ENCODE assay signal across 31 cellular contexts in the genomic region with DNA sequence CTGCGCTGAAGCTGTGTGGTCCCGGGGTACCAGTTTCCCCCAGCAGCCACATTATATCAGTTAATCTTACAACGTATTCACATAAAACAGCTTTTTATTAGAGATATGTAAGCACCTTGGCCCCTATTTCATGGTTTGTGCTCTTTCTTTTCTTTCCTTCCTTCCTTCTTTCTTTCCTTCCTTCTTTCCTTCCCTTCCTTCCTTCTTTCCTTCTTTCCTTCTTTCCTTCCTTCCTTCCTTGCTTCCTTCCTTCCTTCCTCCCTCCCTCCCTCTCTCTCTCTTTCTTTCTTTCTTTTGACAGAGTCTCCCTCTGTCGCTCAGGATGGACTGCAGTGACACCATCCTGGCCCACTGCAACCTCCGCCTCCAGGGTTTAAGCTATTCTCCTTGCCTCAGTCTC.
"Had no signal": no experiment of that assay in that cellular context is flagged by ENCODE, and none has a peak within 500 bp of the region (broad histone marks: within the 10 kb centered on the region; RNA-seq: fewer than 3 reads in every experiment).

No MANE protein-coding gene starts in this region.

- H3K9me3 Mint-ChIP-seq: activated B cell treated with CpG ODN at 0.5 μM for 24 hours; activated CD8-positive, alpha-beta T cell treated with anti-CD3 and anti-CD28 coated beads for 36 hours; activated T-helper 1 cell treated with anti-CD3 and anti-CD28 coated beads, Interleukin-12 subunit alpha, Interleukin-12 subunit beta, Interleukin-2, Interleukin-4 antibody, amounts not matched to agents 30 ng/mL and 10 ng/mL and 1 ng/mL, durations not matched to agents 14 hours and 24 hours and 36 hours; activated T-helper 2 cell treated with anti-CD3 and anti-CD28 coated beads, Interferon-gamma antibody, Interleukin-2, Interleukin-4, amounts not matched to agents 10 μg/mL and 5 μg/mL and 100 μg/mL, durations not matched to agents 14 hours and 24 hours and 36 hours; central memory CD8-positive, alpha-beta T cell; dendritic cell treated with granulocyte-macrophage colony-stimulating factor and Interleukin-4, amounts not matched to agents 40 ng/mL and 50 ng/mL, for 4 days; effector memory CD8-positive, alpha-beta T cell had no signal

- H3K9me3 ChIP-seq: esophagus muscularis mucosa, gastroesophageal sphincter, heart right ventricle had no signal

- DNase-seq: activated B cell treated with CpG ODN at 0.5 μM for 24 hours; activated CD4-positive, alpha-beta T cell treated with anti-CD3 and anti-CD28 coated beads for 48 hours; activated CD4-positive, alpha-beta T cell treated with anti-CD3 and anti-CD28 coated beads, Interleukin-2, amount 50 U/mL, for 1 hour; activated CD4-positive, alpha-beta T cell treated with anti-CD3 and anti-CD28 coated beads, Interleukin-2, amount 50 U/mL, for 48 hours; activated CD8-positive, alpha-beta memory T cell treated with anti-CD3 and anti-CD28 coated beads for 24 hours; activated CD8-positive, alpha-beta T cell treated with anti-CD3 and anti-CD28 coated beads for 36 hours; activated gamma-delta T cell; activated naive CD4-positive, alpha-beta T cell treated with anti-CD3 and anti-CD28 coated beads, Interleukin-2, amount 50 U/mL, for 16 hours; activated naive CD4-positive, alpha-beta T cell treated with Interleukin-2 at 50 U/mL for 16 hours; activated T-cell treated with anti-CD3 and anti-CD28 coated beads, Interleukin-2, amount 50 U/mL, for 1 hour; activated T-cell treated with anti-CD3 and anti-CD28 coated beads, Interleukin-2, amount 50 U/mL, for 48 hours; amniotic stem cell; anterior cingulate cortex; brain microvascular endothelial cell; dorsolateral prefrontal cortex; effector memory CD8-positive, alpha-beta T cell; erythroblast; foreskin melanocyte; heart right ventricle; T-helper 2 cell had no signal

- H3K4me3 Mint-ChIP-seq: activated B cell treated with CpG ODN at 0.5 μM for 24 hours; activated CD8-positive, alpha-beta T cell treated with anti-CD3 and anti-CD28 coated beads for 36 hours; activated naive CD8-positive, alpha-beta T cell; activated T-helper 1 cell treated with anti-CD3 and anti-CD28 coated beads, Interleukin-12 subunit alpha, Interleukin-12 subunit beta, Interleukin-2, Interleukin-4 antibody, amounts not matched to agents 30 ng/mL and 10 ng/mL and 1 ng/mL, durations not matched to agents 14 hours and 24 hours and 36 hours; central memory CD8-positive, alpha-beta T cell; dendritic cell treated with granulocyte-macrophage colony-stimulating factor and Interleukin-4, amounts not matched to agents 40 ng/mL and 50 ng/mL, for 4 days; effector memory CD8-positive, alpha-beta T cell had no signal

- H3K27ac Mint-ChIP-seq: activated B cell treated with CpG ODN at 0.5 μM for 24 hours; activated CD8-positive, alpha-beta T cell treated with anti-CD3 and anti-CD28 coated beads for 36 hours; activated naive CD8-positive, alpha-beta T cell; activated T-helper 1 cell treated with anti-CD3 and anti-CD28 coated beads, Interleukin-12 subunit alpha, Interleukin-12 subunit beta, Interleukin-2, Interleukin-4 antibody, amounts not matched to agents 30 ng/mL and 10 ng/mL and 1 ng/mL, durations not matched to agents 14 hours and 24 hours and 36 hours; activated T-helper 2 cell treated with anti-CD3 and anti-CD28 coated beads, Interferon-gamma antibody, Interleukin-2, Interleukin-4, amounts not matched to agents 10 μg/mL and 5 μg/mL and 100 μg/mL, durations not matched to agents 14 hours and 24 hours and 36 hours; dendritic cell treated with granulocyte-macrophage colony-stimulating factor and Interleukin-4, amounts not matched to agents 40 ng/mL and 50 ng/mL, for 4 days; effector memory CD8-positive, alpha-beta T cell had no signal

- H3K27me3 ChIP-seq: brain microvascular endothelial cell, dorsolateral prefrontal cortex, esophagus muscularis mucosa, gastroesophageal sphincter had no signal

- H3K36me3 Mint-ChIP-seq: activated naive CD8-positive, alpha-beta T cell had no signal

- ATAC-seq: activated CD4-positive, CD25-positive, alpha-beta regulatory T cell treated with anti-CD3 and anti-CD28 coated beads, Interleukin-2, amount 50 U/mL, for 24 hours; activated CD8-positive, alpha-beta T cell treated with anti-CD3 and anti-CD28 coated beads for 36 hours; effector memory CD8-positive, alpha-beta T cell; gastroesophageal sphincter; heart right ventricle had no signal

- H3K36me3 ChIP-seq: brain microvascular endothelial cell, esophagus muscularis mucosa, gastroesophageal sphincter, heart right ventricle had no signal

- H2AFZ ChIP-seq: hepatocyte had no signal

- H3K4me2 ChIP-seq: hepatocyte had no signal

- H3K27ac ChIP-seq: brain microvascular endothelial cell, coronary artery, esophagus muscularis mucosa, gastroesophageal sphincter, heart right ventricle, hepatocyte, VCaP had no signal

- H3K4me3 ChIP-seq: coronary artery, dorsolateral prefrontal cortex, esophagus muscularis mucosa, gastroesophageal sphincter, heart right ventricle, hepatocyte had no signal
